Comparison of ENCODE assay signal across 8 cellular contexts in the genomic region with DNA sequence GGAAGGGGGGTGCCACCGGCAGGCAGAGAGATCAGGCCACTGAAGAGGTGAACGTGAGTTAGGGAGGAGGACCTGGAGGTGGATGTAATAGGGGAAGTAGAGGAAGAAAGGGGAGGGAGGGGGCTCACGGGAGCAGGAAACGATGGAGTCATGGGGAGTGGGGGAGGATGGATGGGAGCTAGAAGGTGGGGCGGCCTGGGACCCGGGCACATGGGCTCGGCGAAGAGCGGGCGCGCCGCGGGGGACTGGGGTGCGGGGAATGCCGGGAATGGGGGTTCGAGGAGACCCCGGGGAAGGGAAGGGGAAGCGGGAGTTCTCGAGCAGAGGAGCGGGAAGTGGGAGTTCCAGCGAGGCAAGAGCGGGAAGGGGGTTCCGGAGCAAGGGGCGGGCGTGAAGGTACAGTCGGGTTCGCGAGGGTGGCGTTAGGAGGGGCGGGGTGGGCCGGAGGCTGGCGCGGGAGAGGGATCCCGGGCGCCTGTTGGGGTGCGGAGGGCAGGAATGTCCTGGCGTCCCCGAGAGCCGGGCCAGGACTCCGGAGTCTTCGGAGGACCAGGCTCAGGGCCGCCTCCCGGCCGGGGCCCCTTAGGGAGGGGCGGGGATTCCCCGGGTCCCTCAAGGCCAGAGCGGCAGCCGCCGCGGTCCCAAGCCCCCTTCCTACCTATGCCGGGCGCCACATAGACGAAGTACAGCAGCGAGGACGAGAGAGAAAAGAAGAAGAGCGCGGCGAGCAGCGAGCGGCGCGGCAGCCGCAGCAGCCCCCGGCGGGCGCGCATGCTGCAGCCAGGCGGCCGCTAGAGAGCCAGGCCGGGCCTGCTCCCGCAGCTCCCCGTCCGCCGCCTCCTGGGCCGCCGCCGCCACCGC. TPM values are rescaled to one million over a fixed set of nuclear protein-coding genes. Genes with fewer than 3 reads are reported as not detected.
A peak's percentile ranks its signal among the peaks of the same experiment; 100 is the strongest.
DNase-seq lines count a peak whose midpoint lies in the region; ATAC-seq and TF ChIP-seq lines count a peak whose summit lies in the region.

No MANE protein-coding gene starts in this region.

- TF ChIP-seq CTCF in right lobe of liver (IDR thresholded peaks at IDR 0.05) = no peak

- ATAC-seq in GM19467 (IDR thresholded peaks at IDR 0.05; ENCODE audit: unreplicated experiment) (peak; percentile 39), right lobe of liver (peak; percentile 28 to 61 (median 52)), HG03457 (IDR thresholded peaks at IDR 0.05; ENCODE audit: unreplicated experiment) (no peak)
- peak; percentile 81 for ATAC-seq in stimulated activated memory B cell treated with anti-CD40 and anti-IgM and Interleukin-4, amounts not matched to agents 10 μg/mL and 1 μg/mL and 100 μg/mL, for 72 hours

- H3K27me3 Mint-ChIP-seq in stimulated activated memory B cell treated with anti-CD40 and anti-IgM and Interleukin-4, amounts not matched to agents 10 μg/mL and 1 μg/mL and 100 μg/mL, for 72 hours = no peaks in the 10 kb centered on the region

- H3K27ac ChIP-seq in cingulate gyrus (ENCODE audit: low read depth, low read length) (peak overlapping the region; percentile 72), right lobe of liver (peak overlapping the region; percentile 83 to 95 (median 94))

- H3K27ac Mint-ChIP-seq in stimulated activated memory B cell treated with anti-CD40 and anti-IgM and Interleukin-4, amounts not matched to agents 10 μg/mL and 1 μg/mL and 100 μg/mL, for 72 hours = peak overlapping the region; percentile 88

- H3K9me3 ChIP-seq in right lobe of liver = no peaks in the 10 kb centered on the region

- H3K27me3 ChIP-seq in right lobe of liver = no peaks in the 10 kb centered on the region

- H3K36me3 ChIP-seq in right lobe of liver = no peaks in the 10 kb centered on the region

- no peak for TF ChIP-seq POLR2A in right lobe of liver (IDR thresholded peaks at IDR 0.05)

- H3K4me3 Mint-ChIP-seq in stimulated activated memory B cell treated with anti-CD40 and anti-IgM and Interleukin-4, amounts not matched to agents 10 μg/mL and 1 μg/mL and 100 μg/mL, for 72 hours = peak overlapping the region; percentile 87

- intact Hi-C loops in right lobe of liver (cut with DNase I) = loop anchor here in 1 of 2 donors (10.0 kb wide), 1 partner anchor 52 kb away; no protein-coding TSS in a partner anchor

- peak overlapping the region; percentile 75 to 97 (median 92) for H3K4me3 ChIP-seq in right lobe of liver

- H3K36me3 Mint-ChIP-seq in stimulated activated memory B cell treated with anti-CD40 and anti-IgM and Interleukin-4, amounts not matched to agents 10 μg/mL and 1 μg/mL and 100 μg/mL, for 72 hours = peaks cover 7% of the 10 kb centered on the region

- WGBS in right lobe of liver (ENCODE audit: insufficient coverage, low coverage, low lambda C conversion rate, missing lambda C conversion rate) = 0% methylated on average over 23 of the region's 78 CpGs

- DNase-seq in COLO668 (lab: John Stamatoyannopoulos, UW; ENCODE audit: unreplicated experiment) (peak; percentile 72), HT1080 (ENCODE audit: low read depth) (peak; percentile 29), T-helper 9 cell (peak; percentile 14), right lobe of liver (peak; percentile 57 to 62 (median 61))

- H3K4me1 Mint-ChIP-seq in stimulated activated memory B cell treated with anti-CD40 and anti-IgM and Interleukin-4, amounts not matched to agents 10 μg/mL and 1 μg/mL and 100 μg/mL, for 72 hours = peaks cover 52% of the 10 kb centered on the region

- H3K4me1 ChIP-seq in right lobe of liver = peaks cover 0 to 43% (median 8%) of the 10 kb centered on the region in 4 donors

- no peaks in the 10 kb centered on the region for H3K9me3 Mint-ChIP-seq in stimulated activated memory B cell treated with anti-CD40 and anti-IgM and Interleukin-4, amounts not matched to agents 10 μg/mL and 1 μg/mL and 100 μg/mL, for 72 hours

RNA-seq across cellular contexts. Expression of a gene that starts 0.5 kb away (rescaled TPM):
- total RNA-seq in HT1080 (2014; rRNA removed; shearing (Covaris generic)) = 27.1 and 41.7 TPM in 2 replicates
- 42.3 and 52.9 TPM in 2 replicates for polyA plus RNA-seq in HT1080 (2015; cell fraction: cytosol; rRNA removed)
- 23.5 and 24.7 TPM in 2 replicates for polyA plus RNA-seq in HT1080 (2015; cell fraction: nucleus; rRNA removed)
- 10 to 100 TPM in 5 of 6 experiments, 1 to 10 TPM in 1; 9.5 to 32.6 (median 15.5) TPM for total RNA-seq in right lobe of liver

Comparison
In these comparisons a context has a peak if more than half of its experiments do, and no peak if none do; other contexts are left out.
1. DNase-seq: peak in every context shown above with its lines; median percentile 72 in COLO668; 61 in right lobe of liver; 29 in HT1080; 14 in T-helper 9 cell.